Comparison of ENCODE assay signal across 27 cellular contexts in genomic region chr13:39217471-39217870, GRCh38.
"Had no signal": no experiment of that assay in that cellular context is flagged by ENCODE, and none has a peak within 500 bp of the region (broad histone marks: within the 10 kb centered on the region; RNA-seq: fewer than 3 reads in every experiment).

No MANE protein-coding gene starts in this region.

- H3K4me3 ChIP-seq: lung, neural progenitor cell, prostate gland, right lobe of liver, smooth muscle cell, stomach, thoracic aorta, tibial nerve, upper lobe of left lung had no signal

- H3K36me3 ChIP-seq: neural progenitor cell, prostate gland, right lobe of liver, stomach, thoracic aorta, tibial nerve, upper lobe of left lung had no signal

- FAIRE-seq: colon, urothelium cell line had no signal

- H3K27me3 ChIP-seq: dorsolateral prefrontal cortex, neural progenitor cell, right lobe of liver, stomach, tibial nerve, upper lobe of left lung had no signal

- H3K4me1 ChIP-seq: neural progenitor cell, parathyroid adenoma, prostate gland, right lobe of liver, stomach, upper lobe of left lung had no signal

- H3K9me3 ChIP-seq: prostate gland, right lobe of liver, stomach, thoracic aorta, upper lobe of left lung had no signal

- DNase-seq: central memory CD4-positive, alpha-beta T cell; dorsolateral prefrontal cortex; effector CD4-positive, alpha-beta T cell; foreskin fibroblast; immature natural killer cell; kidney; mesenchymal stem cell; naive thymus-derived CD4-positive, alpha-beta T cell; right lobe of liver; stimulated activated CD4-positive, alpha-beta T cell treated with anti-CD3 and anti-CD28 coated beads, Interleukin-12 subunit alpha, Interleukin-12 subunit beta, amount 100 ng/mL, for 4 hours; stimulated activated CD4-positive, alpha-beta T cell treated with anti-CD3 and anti-CD28 coated beads, Interleukin-1b, Interleukin-23, amount 100 ng/mL, for 48 hours; stimulated activated CD4-positive, alpha-beta T cell treated with anti-CD3 and anti-CD28 coated beads, Interleukin-4, amount 100 ng/mL, for 1 hour; stimulated activated naive CD4-positive, alpha-beta T cell treated with Interleukin-2 at 50 U/mL for 16 hours; stomach; upper lobe of left lung had no signal

- ATAC-seq: esophagus mucosa; left lobe of liver; naive thymus-derived CD4-positive, alpha-beta T cell; right lobe of liver; stimulated activated effector memory CD8-positive, alpha-beta T cell treated with anti-CD3 and anti-CD28 coated beads, Interleukin-12 subunit alpha, Interleukin-12 subunit beta, amount 100 ng/mL, for 72 hours had no signal

- H3K27ac ChIP-seq: neural progenitor cell, parathyroid adenoma, prostate gland, right lobe of liver, stomach, thoracic aorta, tibial nerve, upper lobe of left lung had no signal
